9 cellular contexts compared by ENCODE assay signal in the genomic region with DNA sequence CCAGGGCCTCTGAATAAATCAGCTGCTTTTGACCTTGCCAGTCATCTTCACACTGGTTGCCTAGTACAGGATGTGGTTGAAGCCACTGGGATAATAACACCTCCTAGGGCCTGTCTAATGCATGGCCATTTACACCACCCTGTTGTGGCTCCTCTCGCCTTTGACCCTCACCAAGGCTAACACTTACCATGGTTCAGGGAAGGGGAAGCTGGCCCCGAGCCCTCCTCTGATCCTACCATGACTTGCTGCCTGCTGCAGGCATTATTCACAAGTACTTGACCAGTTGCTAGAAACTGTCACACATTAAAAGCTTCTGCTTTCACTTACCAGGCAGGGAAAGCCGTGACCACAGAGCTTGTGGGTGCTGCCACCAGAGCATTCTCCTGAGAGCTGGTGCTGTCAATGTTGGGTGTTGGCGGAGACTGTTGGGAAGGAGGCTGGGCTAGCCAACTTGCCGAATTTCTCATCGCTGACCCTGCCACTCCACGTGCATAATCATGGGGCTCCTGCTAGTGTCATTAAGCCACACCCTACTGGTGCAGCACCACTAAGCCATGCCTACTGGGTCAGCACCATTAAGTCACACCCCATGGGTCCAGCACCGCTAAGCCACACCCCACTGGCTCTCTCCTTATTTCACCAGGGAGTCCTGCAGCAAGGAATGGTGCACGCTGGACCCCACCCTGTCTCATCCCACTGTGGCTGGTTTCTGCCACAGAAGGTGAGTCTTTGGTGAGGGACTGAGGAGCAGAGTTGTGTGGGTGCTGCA. TPM values are rescaled to one million over a fixed set of nuclear protein-coding genes. Genes with fewer than 3 reads are reported as not detected.
DNase-seq lines count a peak whose midpoint lies in the region; ATAC-seq and TF ChIP-seq lines count a peak whose summit lies in the region.
"Had no signal": no experiment of that assay in that cellular context is flagged by ENCODE, and none has a peak within 500 bp of the region (broad histone marks: within the 10 kb centered on the region; RNA-seq: fewer than 3 reads in every experiment).

No MANE protein-coding gene starts in this region.

- H2BK5ac ChIP-seq in neuronal stem cell (ENCODE audit: low read length) = no peak overlapping the region

- no peak overlapping the region for H3K18ac ChIP-seq in neuronal stem cell (ENCODE audit: low read length)

- H4K8ac ChIP-seq in neuronal stem cell (ENCODE audit: low read depth, low read length) = no peak overlapping the region

- no peak overlapping the region for H3K4me3 Mint-ChIP-seq in activated CD8-positive, alpha-beta memory T cell treated with anti-CD3 and anti-CD28 coated beads, Interleukin-2, amount 10 ng/mL, durations not matched to agents 7 days and 5 days

- TF ChIP-seq POLR2A in spleen (IDR thresholded peaks at IDR 0.05) (no peak), prostate gland (IDR thresholded peaks at IDR 0.05) (no peak)

- H3K36me3 ChIP-seq in spleen (no peaks in the 10 kb centered on the region), neuronal stem cell (replicated peaks in 1 of 2; ENCODE audit: control insufficient read depth in 2 of 2, insufficient read depth in 2 of 2, low read length in 2 of 2) (no peaks in the 10 kb centered on the region), prostate gland (no peaks in the 10 kb centered on the region)

- no peaks in the 10 kb centered on the region for H3K27me3 ChIP-seq in spleen (replicated peaks in 1 of 7)
- H3K27me3 ChIP-seq in neuronal stem cell (ENCODE audit: control insufficient read depth in 3 of 3, insufficient read depth in 3 of 3, low read depth in 1 of 3, low read length in 3 of 3) = peaks cover 0 to 8% (median 0%) of the 10 kb centered on the region in 3 experiments
- no peaks in the 10 kb centered on the region for H3K27me3 ChIP-seq in prostate gland (replicated peaks; ENCODE audit: insufficient read depth)

- CTCF ChIA-PET in activated CD8-positive, alpha-beta memory T cell treated with anti-CD3 and anti-CD28 coated beads, Interleukin-2, amount 10 ng/mL, durations not matched to agents 7 days and 5 days (lab: Charles Lee) = interaction anchor here (0.8 to 2.5 kb wide), 9 partner anchors 10 to 152 kb away, joined by 3 to 6 read pairs (median 4); no protein-coding TSS in a partner anchor

- TF ChIP-seq CTCF in spleen (IDR thresholded peaks at IDR 0.05 in 8 of 11, conservative IDR thresholded peaks at IDR 0.05 in 3 of 11) (no peak), prostate gland (IDR thresholded peaks at IDR 0.05) (no peak)

- H3K27ac ChIP-seq in spleen = peak overlapping the region in 6 of 8 donors; percentile 13 to 77 (median 46)
- no peak overlapping the region for H3K27ac ChIP-seq in neuronal stem cell (replicated peaks; ENCODE audit: low read length)
- H3K27ac ChIP-seq in prostate gland = no peak overlapping the region
- H3K27ac ChIP-seq: C4-2B had no signal

- H3K4me2 ChIP-seq in neuronal stem cell (ENCODE audit: insufficient read depth, low read length, poor library complexity, severe bottlenecking) = no peak overlapping the region

- peak overlapping the region; percentile 57 for H3K27ac Mint-ChIP-seq in activated CD8-positive, alpha-beta memory T cell treated with anti-CD3 and anti-CD28 coated beads, Interleukin-2, amount 10 ng/mL, durations not matched to agents 7 days and 5 days

- no peak overlapping the region for H3K4ac ChIP-seq in neuronal stem cell (ENCODE audit: low read length)

- intact Hi-C loops in spleen (cut with DNase I; ENCODE audit: low total_unique reads) = no loop called here
- intact Hi-C loops in prostate gland (cut with DNase I) = no loop called here

- ATAC-seq in activated CD8-positive, alpha-beta memory T cell treated with anti-CD3 and anti-CD28 coated beads, Interleukin-2, amount 10 ng/mL, durations not matched to agents 7 days and 5 days = peak; percentile 54
- ATAC-seq in HG03066 (IDR thresholded peaks at IDR 0.05; ENCODE audit: low read depth, unreplicated experiment) = peak; percentile 54

- no peak overlapping the region for H4K91ac ChIP-seq in neuronal stem cell (ENCODE audit: low read depth, low read length, poor library complexity)

- no peak overlapping the region for H2AFZ ChIP-seq in neuronal stem cell (ENCODE audit: low read length)

- no peak overlapping the region for H2AK5ac ChIP-seq in neuronal stem cell (ENCODE audit: low read depth, low read length)

- H3K79me1 ChIP-seq in neuronal stem cell (ENCODE audit: low read depth, low read length) = no peaks in the 10 kb centered on the region

- no peak overlapping the region for H2BK12ac ChIP-seq in neuronal stem cell (ENCODE audit: low read length)

- no peak overlapping the region for H2BK120ac ChIP-seq in neuronal stem cell (ENCODE audit: low read depth, low read length)

- no peak overlapping the region for H3K9ac ChIP-seq in neuronal stem cell (ENCODE audit: low read depth, low read length, poor library complexity)

- H2BK15ac ChIP-seq in neuronal stem cell (ENCODE audit: low read length) = no peak overlapping the region

- H3K9me3 ChIP-seq in spleen (no peaks in the 10 kb centered on the region), neuronal stem cell (replicated peaks in 1 of 2; ENCODE audit: control insufficient read depth in 2 of 2, insufficient read depth in 1 of 2, low read depth in 1 of 2, low read length in 2 of 2) (no peaks in the 10 kb centered on the region), prostate gland (no peaks in the 10 kb centered on the region)

- peak overlapping the region in 2 of 8 donors; percentile 3 to 37 for H3K4me3 ChIP-seq in spleen
- H3K4me3 ChIP-seq in neuronal stem cell (ENCODE audit: low read length in 2 of 2) = no peak overlapping the region
- no peak overlapping the region for H3K4me3 ChIP-seq in prostate gland

- peaks cover 9% of the 10 kb centered on the region for H3K27me3 Mint-ChIP-seq in activated CD8-positive, alpha-beta memory T cell treated with anti-CD3 and anti-CD28 coated beads, Interleukin-2, amount 10 ng/mL, durations not matched to agents 7 days and 5 days

- no peak overlapping the region for H3K14ac ChIP-seq in neuronal stem cell (ENCODE audit: low read length)

- H3K4me1 Mint-ChIP-seq in activated CD8-positive, alpha-beta memory T cell treated with anti-CD3 and anti-CD28 coated beads, Interleukin-2, amount 10 ng/mL, durations not matched to agents 7 days and 5 days = peaks cover 61% of the 10 kb centered on the region

- H3K4me1 ChIP-seq in spleen = peaks cover 14 to 81% (median 42%) of the 10 kb centered on the region in 6 donors
- H3K4me1 ChIP-seq in neuronal stem cell (ENCODE audit: control insufficient read depth in 2 of 2, insufficient read depth in 1 of 2, low read depth in 1 of 2, low read length in 2 of 2) = peaks cover 0 to 3% of the 10 kb centered on the region in 2 donors
- no peaks in the 10 kb centered on the region for H3K4me1 ChIP-seq in prostate gland (replicated peaks)

- DNase-seq in activated CD8-positive, alpha-beta memory T cell treated with anti-CD3 and anti-CD28 coated beads, Interleukin-2, amount 10 ng/mL, durations not matched to agents 7 days and 5 days = peak; percentile 77
- DNase-seq in activated CD8-positive, alpha-beta memory T cell treated with anti-CD3 and anti-CD28 coated beads, Interleukin-2, amount 50 U/mL, for 4 hours = no peak
- DNase-seq in SKM-1 treated with dmso at 0.1 percent for 144 hours (lab: John Stamatoyannopoulos, UW; ENCODE audit: unreplicated experiment) (peak; percentile 44), spleen (peak; percentile 82), neuronal stem cell (ENCODE audit: low spot score) (no peak), NCI-H1694 treated with DMSO at 0.1 percent for 48 hours (lab: John Stamatoyannopoulos, UW) (no peak), prostate gland (ENCODE audit: low spot score) (no peak)

- 36 to 55% (median 47%) methylated on average over 6 to 9 of the region's 9 CpGs for WGBS in spleen, 5 donors
- WGBS in neuronal stem cell (ENCODE audit: extremely low coverage in 2 of 2, insufficient read length in 2 of 2, insufficient replicate concordance in 1 of 2), 2 donors = no CpG with 5 or more reads among the region's 9 CpGs
- WGBS in prostate gland = 92% methylated on average over 9 of the region's 9 CpGs

- no peak overlapping the region for H3K23ac ChIP-seq in neuronal stem cell (ENCODE audit: low read depth, low read length, poor library complexity)

- no peaks in the 10 kb centered on the region for H3K9me3 Mint-ChIP-seq in activated CD8-positive, alpha-beta memory T cell treated with anti-CD3 and anti-CD28 coated beads, Interleukin-2, amount 10 ng/mL, durations not matched to agents 7 days and 5 days (ENCODE audit: low read depth)

- peaks cover 1% of the 10 kb centered on the region for H3K36me3 Mint-ChIP-seq in activated CD8-positive, alpha-beta memory T cell treated with anti-CD3 and anti-CD28 coated beads, Interleukin-2, amount 10 ng/mL, durations not matched to agents 7 days and 5 days

RNA-seq across cellular contexts. Expression of a gene that starts 47.0 kb away (rescaled TPM):
- total RNA-seq in activated CD8-positive, alpha-beta memory T cell treated with anti-CD3 and anti-CD28 coated beads, Interleukin-2, amount 10 ng/mL, durations not matched to agents 7 days and 5 days = 10 to 100 TPM; 59.0 to 69.7 TPM
- total RNA-seq in spleen = 10 to 100 TPM; 23.2 to 52.3 (median 30.4) TPM
- polyA plus RNA-seq in spleen = 10 to 100 TPM; 15.4 to 21.8 (median 16.6) TPM
- 16.7 TPM for polyA plus RNA-seq in neuronal stem cell (2013, experiment 1 of 2)
- 16.5 TPM for polyA plus RNA-seq in neuronal stem cell (2013, experiment 2 of 2)
- total RNA-seq in prostate gland = 10 to 100 TPM; 31.2 to 40.0 TPM

Comparison
In these comparisons a context has a peak if more than half of its experiments do, and no peak if none do; other contexts are left out.
1. DNase-seq: peak in activated CD8-positive, alpha-beta memory T cell treated with anti-CD3 and anti-CD28 coated beads, Interleukin-2, amount 10 ng/mL, durations not matched to agents 7 days and 5 days (single experiment), SKM-1 treated with dmso at 0.1 percent for 144 hours (single experiment) and spleen (single experiment); none in activated CD8-positive, alpha-beta memory T cell treated with anti-CD3 and anti-CD28 coated beads, Interleukin-2, amount 50 U/mL, for 4 hours (single experiment), neuronal stem cell (single experiment), NCI-H1694 treated with DMSO at 0.1 percent for 48 hours (single experiment) and prostate gland (single experiment).
2. H3K27ac ChIP-seq: peak in spleen (6 of 8); none in neuronal stem cell (single experiment) and prostate gland (0 of 2).